Comparison of ENCODE assay signal across 25 cellular contexts in genomic region chr19:46345157-46345556, GRCh38. TPM values are rescaled to one million over a fixed set of nuclear protein-coding genes. Genes with fewer than 3 reads are reported as not detected.
DNase-seq lines count a peak whose midpoint lies in the region; ATAC-seq and TF ChIP-seq lines count a peak whose summit lies in the region.
"Had no signal": no experiment of that assay in that cellular context is flagged by ENCODE, and none has a peak within 500 bp of the region (broad histone marks: within the 10 kb centered on the region; RNA-seq: fewer than 3 reads in every experiment).

No MANE protein-coding gene starts in this region.

- CTCF ChIA-PET in MCF 10A (lab: Yijun Ruan, JAX) = interaction anchor here (0.9 kb wide), 1 partner anchor 9 kb away, joined by 3 read pairs; no protein-coding TSS in a partner anchor
- CTCF ChIA-PET in activated CD8-positive, alpha-beta T cell treated with anti-CD3 and anti-CD28 coated beads for 36 hours (lab: Charles Lee) = interaction anchor here (0.7 kb wide), 1 partner anchor 64 kb away, joined by 3 read pairs; no protein-coding TSS in a partner anchor

- TF ChIP-seq POLR2A in breast epithelium (IDR thresholded peaks at IDR 0.05) = no peak

- H3K27ac Mint-ChIP-seq in MCF 10A (ENCODE audit: low read depth, unreplicated experiment) (peak overlapping the region; percentile 92), memory B cell (no peak overlapping the region), type B pancreatic cell (peak overlapping the region; percentile 90)
- H3K27ac Mint-ChIP-seq in activated CD8-positive, alpha-beta T cell treated with anti-CD3 and anti-CD28 coated beads for 36 hours = no peak overlapping the region

- H3K4me1 Mint-ChIP-seq in MCF 10A (ENCODE audit: insufficient read depth, unreplicated experiment) = peaks cover 29% of the 10 kb centered on the region
- peaks cover 26% of the 10 kb centered on the region for H3K4me1 Mint-ChIP-seq in activated CD8-positive, alpha-beta T cell treated with anti-CD3 and anti-CD28 coated beads for 36 hours (ENCODE audit: low read depth)
- H3K4me1 Mint-ChIP-seq in memory B cell = peaks cover 26% of the 10 kb centered on the region
- H3K4me1 Mint-ChIP-seq in type B pancreatic cell (ENCODE audit: unreplicated experiment) = peaks cover 29% of the 10 kb centered on the region

- peaks cover 0 to 8% of the 10 kb centered on the region in 2 donors for H3K4me1 ChIP-seq in breast epithelium

- H3K27me3 ChIP-seq in breast epithelium = no peaks in the 10 kb centered on the region
- H3K27me3 ChIP-seq: heart left ventricle, Peyer's patch, suprapubic skin, uterus had no signal

- H3K4me3 ChIP-seq in breast epithelium = no peak overlapping the region
- no peak overlapping the region for H3K4me3 ChIP-seq in foreskin fibroblast (ENCODE audit: low read depth in 1 of 2, low read length in 2 of 2)
- H3K4me3 ChIP-seq: HAP-1, heart left ventricle, Peyer's patch, skin epidermis, suprapubic skin, uterus had no signal

- no peaks in the 10 kb centered on the region for H3K9me3 ChIP-seq in breast epithelium
- H3K9me3 ChIP-seq: HAP-1, heart left ventricle, neutrophil, Peyer's patch, suprapubic skin, uterus had no signal

- H3K9me3 Mint-ChIP-seq in MCF 10A (ENCODE audit: unreplicated experiment) (no peaks in the 10 kb centered on the region), memory B cell (no peaks in the 10 kb centered on the region), type B pancreatic cell (no peaks in the 10 kb centered on the region)
- H3K9me3 Mint-ChIP-seq in activated CD8-positive, alpha-beta T cell treated with anti-CD3 and anti-CD28 coated beads for 36 hours = no peaks in the 10 kb centered on the region

- DNase-seq in MCF 10A (ENCODE audit: unreplicated experiment) = no peak
- no peak for DNase-seq in breast epithelium (ENCODE audit: low spot score in 2 of 2)
- DNase-seq in activated CD8-positive, alpha-beta T cell treated with anti-CD3 and anti-CD28 coated beads for 36 hours = no peak
- no peak for DNase-seq in memory B cell (ENCODE audit: low spot score in 2 of 2)
- no peak for DNase-seq in type B pancreatic cell (ENCODE audit: extremely low spot score, unreplicated experiment)
- DNase-seq in NCI-H774 (lab: John Stamatoyannopoulos, UW) = no peak
- DNase-seq in foreskin fibroblast = no peak
- DNase-seq: amniotic stem cell; dermis blood vessel endothelial cell; DMS53; GDM1; heart left ventricle; KG1; NCI-H146; NCI-H524; Peyer's patch; stimulated activated CD4-positive, alpha-beta T cell treated with anti-CD3 and anti-CD28 coated beads, Interleukin-1b, Interleukin-23, amount 100 ng/mL, for 48 hours; uterus had no signal

- intact Hi-C loops in MCF 10A (cut with micrococcal nuclease) (no loop called here), breast epithelium (cut with DNase I; ENCODE audit: low total_unique reads) (no loop called here)
- intact Hi-C loops in activated CD8-positive, alpha-beta T cell treated with anti-CD3 and anti-CD28 coated beads for 36 hours (cut with micrococcal nuclease) = no loop called here

- POLR2A ChIA-PET in MCF 10A (lab: Yijun Ruan, JAX) = interaction anchor here (0.6 to 4.1 kb wide), 2 partner anchors 45 to 277 kb away, joined by 5 to 33 read pairs; no protein-coding TSS in a partner anchor
- POLR2A ChIA-PET in activated CD8-positive, alpha-beta T cell treated with anti-CD3 and anti-CD28 coated beads for 36 hours (lab: Charles Lee) = no interaction called here

- no peaks in the 10 kb centered on the region for H3K27me3 Mint-ChIP-seq in MCF 10A (ENCODE audit: insufficient read depth, unreplicated experiment)
- no peaks in the 10 kb centered on the region for H3K27me3 Mint-ChIP-seq in activated CD8-positive, alpha-beta T cell treated with anti-CD3 and anti-CD28 coated beads for 36 hours
- H3K27me3 Mint-ChIP-seq in memory B cell = peaks cover 9% of the 10 kb centered on the region
- no peaks in the 10 kb centered on the region for H3K27me3 Mint-ChIP-seq in type B pancreatic cell

- no peaks in the 10 kb centered on the region for H3K36me3 ChIP-seq in breast epithelium
- H3K36me3 ChIP-seq: HAP-1, neutrophil, Peyer's patch, uterus had no signal

- TF ChIP-seq CTCF in MCF 10A (IDR thresholded peaks at IDR 0.05; ENCODE audit: unreplicated experiment) (no peak), breast epithelium (IDR thresholded peaks at IDR 0.05) (no peak), type B pancreatic cell (conservative IDR thresholded peaks at IDR 0.05) (no peak), foreskin fibroblast (IDR thresholded peaks at IDR 0.05; ENCODE audit: low read depth, low read length) (no peak)
- TF ChIP-seq CTCF in activated CD8-positive, alpha-beta T cell treated with anti-CD3 and anti-CD28 coated beads for 36 hours (IDR thresholded peaks at IDR 0.05) = no peak

- no TSS peak for BruUV-seq in MCF 10A (replicated peaks; lab: Mats Ljungman, UMichigan)

- H3K36me3 Mint-ChIP-seq in MCF 10A (ENCODE audit: insufficient read depth, unreplicated experiment) (peaks cover 18% of the 10 kb centered on the region), memory B cell (peaks cover 4% of the 10 kb centered on the region), type B pancreatic cell (peaks cover 12% of the 10 kb centered on the region)
- H3K36me3 Mint-ChIP-seq in activated CD8-positive, alpha-beta T cell treated with anti-CD3 and anti-CD28 coated beads for 36 hours (ENCODE audit: low read depth) = peaks cover 25% of the 10 kb centered on the region

- H3K27ac ChIP-seq in breast epithelium = no peak overlapping the region
- H3K27ac ChIP-seq: neutrophil, Peyer's patch, skin epidermis, suprapubic skin, uterus had no signal

- no peak for ATAC-seq in activated CD8-positive, alpha-beta T cell treated with anti-CD3 and anti-CD28 coated beads for 36 hours
- no peak for ATAC-seq in memory B cell (ENCODE audit: low read depth)
- ATAC-seq: heart left ventricle, left lobe of liver had no signal

- peak overlapping the region; percentile 100 for H3K4me3 Mint-ChIP-seq in MCF 10A (ENCODE audit: unreplicated experiment)
- H3K4me3 Mint-ChIP-seq in activated CD8-positive, alpha-beta T cell treated with anti-CD3 and anti-CD28 coated beads for 36 hours = peak overlapping the region; percentile 89
- peak overlapping the region; percentile 93 for H3K4me3 Mint-ChIP-seq in memory B cell
- peak overlapping the region; percentile 97 for H3K4me3 Mint-ChIP-seq in type B pancreatic cell

RNA-seq across cellular contexts. Expression of gene PPP5C, which starts 1.7 kb away (rescaled TPM):
- total RNA-seq in MCF 10A (2022) = 75.6 and 81.5 TPM in 2 replicates
- 10 to 100 TPM; 41.3 to 72.4 (median 58.7) TPM for total RNA-seq in breast epithelium
- 100 to 1,000 TPM; 108 to 111 TPM for total RNA-seq in activated CD8-positive, alpha-beta T cell treated with anti-CD3 and anti-CD28 coated beads for 36 hours
- 68.3 and 99.5 TPM in 2 replicates for total RNA-seq in type B pancreatic cell (ENCODE audit: low replicate concordance)

RNA-seq across cellular contexts. Expression of gene HIF3A, which starts 48.3 kb away (rescaled TPM):
- total RNA-seq in MCF 10A (2022) = 0.47 TPM in 1 of 2 replicates, not detected in the other
- 100 to 1,000 TPM in 1 of 3 donors, 10 to 100 TPM in 2; 10.4 to 111 (median 20.6) TPM for total RNA-seq in breast epithelium
- not detected for total RNA-seq in activated CD8-positive, alpha-beta T cell treated with anti-CD3 and anti-CD28 coated beads for 36 hours
- 46.1 and 62.4 TPM in 2 replicates for total RNA-seq in type B pancreatic cell (ENCODE audit: low replicate concordance)
- total RNA-seq: activated CD8-positive, alpha-beta memory T cell treated with anti-CD3 and anti-CD28 coated beads for 36 hours; T-helper 2 cell treated with Interferon-gamma antibody and Interleukin-4, amounts not matched to agents 100 ng/mL and 5 ng/mL, for 36 hours had no signal

Comparison
In these comparisons a context has a peak if more than half of its experiments do, and no peak if none do; other contexts are left out.
1. H3K27ac Mint-ChIP-seq: peak in MCF 10A (single experiment) and type B pancreatic cell (single experiment); none in activated CD8-positive, alpha-beta T cell treated with anti-CD3 and anti-CD28 coated beads for 36 hours (single experiment) and memory B cell (single experiment).
2. Peak in every context shown above with its lines, with median percentiles within 50 percentile points of each other: H3K4me3 Mint-ChIP-seq.